8 cellular contexts compared by ENCODE assay signal in genomic region chr5:159286420-159287035, GRCh38. TPM values are rescaled to one million over a fixed set of nuclear protein-coding genes. Genes with fewer than 3 reads are reported as not detected.
DNase-seq lines count a peak whose midpoint lies in the region; ATAC-seq, FAIRE-seq and TF ChIP-seq lines count a peak whose summit lies in the region.
"Had no signal": no experiment of that assay in that cellular context is flagged by ENCODE, and none has a peak within 500 bp of the region (broad histone marks: within the 10 kb centered on the region; RNA-seq: fewer than 3 reads in every experiment).

No MANE protein-coding gene starts in this region.

- H3K9me3 ChIP-seq in WERI-Rb-1 (ENCODE audit: severe bottlenecking): no peaks in the 10 kb centered on the region
- H3K9me3 ChIP-seq in transverse colon: no peaks in the 10 kb centered on the region
- H3K9me3 ChIP-seq: pancreas had no signal

- H3K27me3 ChIP-seq in WERI-Rb-1 (ENCODE audit: insufficient read depth, low read depth, severe bottlenecking) (no peaks in the 10 kb centered on the region), transverse colon (no peaks in the 10 kb centered on the region)
- H3K27me3 ChIP-seq: pancreas had no signal

- TF ChIP-seq EP300 in transverse colon (IDR thresholded peaks at IDR 0.05; ENCODE audit: low read depth): no peak

- H3K4me1 Mint-ChIP-seq in activated T-helper 17 cell treated with anti-CD3 and anti-CD28 coated beads, Interleukin-2, amount 50 U/mL, for 72 hours: no peaks in the 10 kb centered on the region

- H3K27ac ChIP-seq in WERI-Rb-1: no peak overlapping the region
- H3K27ac ChIP-seq in transverse colon: no peak overlapping the region
- H3K27ac ChIP-seq: pancreas had no signal

- no peak overlapping the region for H3K4me3 ChIP-seq in WERI-Rb-1 (ENCODE audit: low read depth, low read length)
- H3K4me3 ChIP-seq in transverse colon: no peak overlapping the region
- H3K4me3 ChIP-seq: pancreas had no signal

- peaks cover 5% of the 10 kb centered on the region for H3K36me3 ChIP-seq in WERI-Rb-1
- H3K36me3 ChIP-seq in transverse colon: peaks cover 0 to 14% (median 6%) of the 10 kb centered on the region in 4 donors
- H3K36me3 ChIP-seq: pancreas had no signal

- WGBS in transverse colon (ENCODE audit: low coverage in 1 of 2), 2 donors: 59 to 64% methylated on average over 8 of the region's 8 CpGs

- H3K36me3 Mint-ChIP-seq in activated T-helper 17 cell treated with anti-CD3 and anti-CD28 coated beads, Interleukin-2, amount 50 U/mL, for 72 hours (ENCODE audit: low read depth): peaks cover 36% of the 10 kb centered on the region

- intact Hi-C loops in left ventricle myocardium superior (cut with micrococcal nuclease) (loop anchor here (5.0 to 10.0 kb wide), 2 partner anchors 132 to 701 kb away; no protein-coding TSS in a partner anchor), transverse colon (cut with DNase I; ENCODE audit: low total_unique reads) (no loop called here)

- peak; percentile 45 for ATAC-seq in left ventricle myocardium superior
- no peak for ATAC-seq in activated T-helper 17 cell treated with anti-CD3 and anti-CD28 coated beads, Interleukin-2, amount 50 U/mL, for 72 hours (replicated peaks)

- no peaks in the 10 kb centered on the region for H3K9me3 Mint-ChIP-seq in activated T-helper 17 cell treated with anti-CD3 and anti-CD28 coated beads, Interleukin-2, amount 50 U/mL, for 72 hours

- no peaks in the 10 kb centered on the region for H3K27me3 Mint-ChIP-seq in activated T-helper 17 cell treated with anti-CD3 and anti-CD28 coated beads, Interleukin-2, amount 50 U/mL, for 72 hours

- TF ChIP-seq CTCF in LNCAP (IDR thresholded peaks at IDR 0.05) (peak; percentile 59), WERI-Rb-1 (IDR thresholded peaks at IDR 0.05; ENCODE audit: low read depth, low read length) (peak; percentile 23; the same call in 1 of the 2 replicates), transverse colon (IDR thresholded peaks at IDR 0.05) (peak in 4 of 5 experiments; percentile 5 to 20 (median 18))

- no peak overlapping the region for H3K4me3 Mint-ChIP-seq in activated T-helper 17 cell treated with anti-CD3 and anti-CD28 coated beads, Interleukin-2, amount 50 U/mL, for 72 hours

- DNase-seq in ELR (ENCODE audit: low read depth): peak; percentile 53
- DNase-seq in WERI-Rb-1: peak; percentile 16
- DNase-seq in left ventricle myocardium superior: no peak
- no peak for DNase-seq in transverse colon
- DNase-seq in HTR-8/SVneo (ENCODE audit: insufficient read length, low spot score): no peak
- DNase-seq: pancreas had no signal

- H3K27ac Mint-ChIP-seq in activated T-helper 17 cell treated with anti-CD3 and anti-CD28 coated beads, Interleukin-2, amount 50 U/mL, for 72 hours: no peak overlapping the region

- no peaks in the 10 kb centered on the region for H3K4me1 ChIP-seq in transverse colon
- H3K4me1 ChIP-seq: pancreas had no signal

- no peak for FAIRE-seq in HTR-8/SVneo (lab: Jason Lieb, UNC)
- FAIRE-seq: pancreas had no signal

- TF ChIP-seq POLR2A in transverse colon (IDR thresholded peaks at IDR 0.05): no peak

- in situ Hi-C loops in transverse colon (cut with MboI; ENCODE audit: low pct_ligation_motif_present in 1 of 4, low pct_unique_long_range_greater_than_20kb in 1 of 4, low sequenced_read_pairs in 3 of 4): no loop called here

RNA-seq across cellular contexts. Expression of gene UBLCP1, which starts 23.4 kb away (rescaled TPM):
- total RNA-seq in left ventricle myocardium superior (13.8 TPM), transverse colon (10 to 100 TPM in 1 of 4 donors, 1 to 10 TPM in 3; 2.2 to 15.2 (median 8.8) TPM)
- total RNA-seq in activated T-helper 17 cell treated with anti-CD3 and anti-CD28 coated beads, Interleukin-2, amount 50 U/mL, for 72 hours: 10 to 100 TPM; 13.4 to 24.7 TPM

RNA-seq across cellular contexts. Expression of gene IL12B, which starts 43.8 kb away (rescaled TPM):
- not detected for total RNA-seq in left ventricle myocardium superior
- not detected for total RNA-seq in transverse colon
- total RNA-seq in activated T-helper 17 cell treated with anti-CD3 and anti-CD28 coated beads, Interleukin-2, amount 50 U/mL, for 72 hours: not detected
- total RNA-seq: pancreas had no signal

Comparison
In these comparisons a context has a peak if more than half of its experiments do, and no peak if none do; other contexts are left out.
1. DNase-seq: peak in ELR (single experiment) and WERI-Rb-1 (single experiment); none in left ventricle myocardium superior (single experiment), transverse colon (single experiment) and HTR-8/SVneo (single experiment).
2. Peak in every context shown above with its lines, with median percentiles within 50 percentile points of each other: CTCF ChIP-seq.